2 cellular contexts compared by ENCODE assay signal in genomic region chr14:101082436-101083384, GRCh38.
A peak's percentile ranks its signal among the peaks of the same experiment; 100 is the strongest.
TF ChIP-seq lines count a peak whose summit lies in the region.

No MANE protein-coding gene starts in this region.

TF ChIP-seq in HepG2, 621 proteins besides CTCF, POLR2A, EP300 and RAD21:
- TF ChIP-seq THYN1 (CRISPR knock-in tag; IDR thresholded peaks at IDR 0.05; ENCODE audit: borderline replicate concordance, low read depth), result no peak
- peak; percentile 50; the same call in 1 of the 2 replicates for TF ChIP-seq ZNF768 (CRISPR knock-in tag; IDR thresholded peaks at IDR 0.05)
- no peak for TF ChIP-seq KDM2A (CRISPR knock-in tag; IDR thresholded peaks at IDR 0.05; ENCODE audit: borderline replicate concordance, low read depth)
- TF ChIP-seq KAT2B (IDR thresholded peaks at IDR 0.05; ENCODE audit: borderline replicate concordance, low read depth, low read length), result no peak
- TF ChIP-seq UBTF (CRISPR knock-in tag; IDR thresholded peaks at IDR 0.05), result no peak
- no peak for TF ChIP-seq ZNF576 (CRISPR knock-in tag; IDR thresholded peaks at IDR 0.05)
- TF ChIP-seq ARID3A (IDR thresholded peaks at IDR 0.05; ENCODE audit: low read depth, low read length), result no peak
- TF ChIP-seq SIX1 (CRISPR knock-in tag; IDR thresholded peaks at IDR 0.05; ENCODE audit: borderline replicate concordance), result no peak

TF ChIP-seq in H1, 55 proteins besides CTCF, POLR2A, EP300 and RAD21:
- TF ChIP-seq ZNF274 (IDR thresholded peaks at IDR 0.05; ENCODE audit: borderline replicate concordance, extremely low read depth, low read length) (no peak), SP2 (IDR thresholded peaks at IDR 0.05; ENCODE audit: low read length) (no peak), MAFK (IDR thresholded peaks at IDR 0.05; ENCODE audit: low read depth, low read length) (no peak), SP1 (IDR thresholded peaks at IDR 0.05; ENCODE audit: low read depth, low read length) (no peak), JUND (IDR thresholded peaks at IDR 0.05; ENCODE audit: low read length) (no peak), JUN (IDR thresholded peaks at IDR 0.05; ENCODE audit: low read depth, low read length) (no peak)
